8 cellular contexts compared by ENCODE assay signal in genomic region chr7:110863258-110863657, GRCh38.
"Had no signal": no experiment of that assay in that cellular context is flagged by ENCODE, and none has a peak within 500 bp of the region (broad histone marks: within the 10 kb centered on the region; RNA-seq: fewer than 3 reads in every experiment).

No MANE protein-coding gene starts in this region.

- DNase-seq: IMR-90, KBM-7, KG1 had no signal

- H3K9me3 Mint-ChIP-seq: IgD-negative memory B cell had no signal

- FAIRE-seq: HepG2, HTR-8/SVneo had no signal

- H3K27ac Mint-ChIP-seq: IgD-negative memory B cell had no signal

- H3K4me2 ChIP-seq: KMS-11 had no signal

- H3K27me3 Mint-ChIP-seq: IgD-negative memory B cell had no signal

- H3K4me3 Mint-ChIP-seq: IgD-negative memory B cell had no signal

- H3K4me1 Mint-ChIP-seq: IgD-negative memory B cell had no signal

- H3K9ac ChIP-seq: KMS-11 had no signal

- H3K27ac ChIP-seq: HL-60, KMS-11 had no signal

- ATAC-seq: HepG2 had no signal
